23 cellular contexts compared by ENCODE assay signal in the genomic region with DNA sequence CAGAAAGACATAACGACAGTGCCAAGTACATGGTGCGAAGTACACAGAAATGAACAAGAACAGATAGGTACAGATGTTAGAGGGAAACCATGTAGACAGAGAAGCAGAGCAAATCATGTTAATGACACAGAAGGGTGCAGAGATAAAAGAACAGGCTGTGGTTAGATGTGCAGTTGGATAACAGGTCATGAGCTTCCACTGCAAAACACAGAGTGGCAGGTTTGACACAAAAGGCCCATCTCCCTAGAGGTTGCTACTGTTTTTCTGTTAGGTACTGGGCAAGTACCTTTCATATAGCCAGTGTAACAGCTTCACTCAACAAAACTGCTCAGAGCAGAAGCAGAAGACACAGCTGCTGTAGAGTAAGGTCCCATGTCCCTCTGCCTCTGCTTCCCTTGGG.
"Had no signal": no experiment of that assay in that cellular context is flagged by ENCODE, and none has a peak within 500 bp of the region (broad histone marks: within the 10 kb centered on the region; RNA-seq: fewer than 3 reads in every experiment).

No MANE protein-coding gene starts in this region.

- H3K36me3 ChIP-seq: lower lobe of right lung, neutrophil, right lobe of liver, transverse colon had no signal

- H3K27me3 ChIP-seq: dorsolateral prefrontal cortex, hepatocyte, neutrophil, right lobe of liver, testis, transverse colon had no signal

- DNase-seq: cortex of kidney; dorsolateral prefrontal cortex; effector CD8-positive, alpha-beta T cell; foreskin melanocyte; head of caudate nucleus; kidney; left cardiac atrium; left ventricle myocardium inferior; lower lobe of right lung; mesenchymal stem cell; midbrain; nephron progenitor cell; psoas muscle; retina; right lobe of liver; stimulated activated CD4-positive, alpha-beta T cell treated with anti-CD3 and anti-CD28 coated beads, Interleukin-4, amount 100 ng/mL, for 1 hour; stimulated activated CD8-positive, alpha-beta memory T cell treated with anti-CD3 and anti-CD28 coated beads, Interleukin-4, amount 100 ng/mL, for 48 hours; stimulated activated naive CD8-positive, alpha-beta T cell treated with anti-CD3 and anti-CD28 coated beads, Interleukin-15, amount 100 ng/mL, for 72 hours; testis; transverse colon had no signal

- H3K27me3 Mint-ChIP-seq: stimulated activated naive CD8-positive, alpha-beta T cell treated with anti-CD3 and anti-CD28 coated beads, Interleukin-15, amount 100 ng/mL, for 72 hours had no signal

- H3K4me3 Mint-ChIP-seq: nephron progenitor cell; stimulated activated effector memory CD8-positive, alpha-beta T cell treated with anti-CD3 and anti-CD28 coated beads, Interleukin-12 subunit alpha, Interleukin-12 subunit beta, amount 100 ng/mL, for 72 hours; stimulated activated naive CD8-positive, alpha-beta T cell treated with anti-CD3 and anti-CD28 coated beads, Interleukin-15, amount 100 ng/mL, for 72 hours had no signal

- H2AFZ ChIP-seq: hepatocyte had no signal

- H3K4me1 Mint-ChIP-seq: stimulated activated effector memory CD8-positive, alpha-beta T cell treated with anti-CD3 and anti-CD28 coated beads, Interleukin-12 subunit alpha, Interleukin-12 subunit beta, amount 100 ng/mL, for 72 hours had no signal

- H3K27ac Mint-ChIP-seq: nephron progenitor cell; stimulated activated effector memory CD8-positive, alpha-beta T cell treated with anti-CD3 and anti-CD28 coated beads, Interleukin-12 subunit alpha, Interleukin-12 subunit beta, amount 100 ng/mL, for 72 hours had no signal

- H3K9me3 ChIP-seq: lower lobe of right lung, neutrophil, psoas muscle, right lobe of liver, testis, transverse colon had no signal

- H3K4me3 ChIP-seq: dorsolateral prefrontal cortex, hepatocyte, left ventricle myocardium inferior, lower lobe of right lung, psoas muscle, right lobe of liver, testis, transverse colon had no signal

- H3K27ac ChIP-seq: dorsolateral prefrontal cortex, hepatocyte, left ventricle myocardium inferior, lower lobe of right lung, neutrophil, psoas muscle, right lobe of liver, testis, transverse colon had no signal

- H3K4me1 ChIP-seq: left ventricle myocardium inferior, lower lobe of right lung, psoas muscle, right lobe of liver, testis, transverse colon had no signal

- ATAC-seq: left cardiac atrium; lower lobe of right lung; psoas muscle; right lobe of liver; stimulated activated effector memory CD8-positive, alpha-beta T cell treated with anti-CD3 and anti-CD28 coated beads, Interleukin-12 subunit alpha, Interleukin-12 subunit beta, amount 100 ng/mL, for 72 hours; stimulated activated naive CD8-positive, alpha-beta T cell treated with anti-CD3 and anti-CD28 coated beads, Interleukin-15, amount 100 ng/mL, for 72 hours had no signal

- H3K4me2 ChIP-seq: hepatocyte had no signal
